16 cellular contexts compared by ENCODE assay signal in the genomic region with DNA sequence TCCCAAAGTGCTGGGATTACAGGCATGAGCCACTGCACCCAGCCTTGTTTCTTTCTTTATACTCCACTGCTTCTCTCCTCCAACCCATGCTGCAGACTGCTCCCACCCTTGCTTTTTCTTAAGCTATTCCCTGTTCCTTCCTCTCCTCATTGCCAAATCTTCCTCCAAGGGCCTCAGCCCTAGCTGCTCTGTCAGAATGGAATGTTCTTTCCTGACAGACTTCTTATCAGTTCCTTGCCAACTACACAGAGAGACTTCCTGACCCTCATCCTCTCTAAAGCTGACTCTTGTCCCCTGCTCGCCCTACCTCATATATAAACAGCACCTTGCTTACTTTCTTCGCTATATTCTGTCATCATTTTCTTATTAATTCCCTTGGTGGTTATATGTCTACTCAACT.
"Had no signal": no experiment of that assay in that cellular context is flagged by ENCODE, and none has a peak within 500 bp of the region (broad histone marks: within the 10 kb centered on the region; RNA-seq: fewer than 3 reads in every experiment).

No MANE protein-coding gene starts in this region.

- H3K9me3 Mint-ChIP-seq: activated naive CD8-positive, alpha-beta T cell treated with anti-CD3 and anti-CD28 coated beads, Interleukin-2, amount 10 ng/mL, durations not matched to agents 7 days and 5 days; activated T-helper 1 cell treated with anti-CD3 and anti-CD28 coated beads, Interleukin-12 subunit alpha, Interleukin-12 subunit beta, Interleukin-2, Interleukin-4 antibody, amounts not matched to agents 30 ng/mL and 10 ng/mL and 1 ng/mL, durations not matched to agents 14 hours and 24 hours and 36 hours; naive thymus-derived CD4-positive, alpha-beta T cell; stimulated activated naive CD8-positive, alpha-beta T cell treated with anti-CD3 and anti-CD28 coated beads, Interleukin-15, Interleukin-2, amounts not matched to agents 100 ng/mL and 50 ng/mL, for 24 hours had no signal

- H3K27me3 ChIP-seq: breast epithelium, esophagus muscularis mucosa, neutrophil, spleen had no signal

- H3K27ac Mint-ChIP-seq: activated naive CD8-positive, alpha-beta T cell treated with anti-CD3 and anti-CD28 coated beads, Interleukin-2, amount 10 ng/mL, durations not matched to agents 7 days and 5 days; activated T-helper 1 cell treated with anti-CD3 and anti-CD28 coated beads, Interleukin-12 subunit alpha, Interleukin-12 subunit beta, Interleukin-2, Interleukin-4 antibody, amounts not matched to agents 30 ng/mL and 10 ng/mL and 1 ng/mL, durations not matched to agents 14 hours and 24 hours and 36 hours; naive thymus-derived CD4-positive, alpha-beta T cell; stimulated activated naive CD8-positive, alpha-beta T cell treated with anti-CD3 and anti-CD28 coated beads, Interleukin-15, Interleukin-2, amounts not matched to agents 100 ng/mL and 50 ng/mL, for 24 hours had no signal

- ATAC-seq: mucosa of descending colon; naive thymus-derived CD4-positive, alpha-beta T cell; sciatic nerve had no signal

- H3K4me3 Mint-ChIP-seq: activated naive CD8-positive, alpha-beta T cell treated with anti-CD3 and anti-CD28 coated beads, Interleukin-2, amount 10 ng/mL, durations not matched to agents 7 days and 5 days; activated T-helper 1 cell treated with anti-CD3 and anti-CD28 coated beads, Interleukin-12 subunit alpha, Interleukin-12 subunit beta, Interleukin-2, Interleukin-4 antibody, amounts not matched to agents 30 ng/mL and 10 ng/mL and 1 ng/mL, durations not matched to agents 14 hours and 24 hours and 36 hours; naive thymus-derived CD4-positive, alpha-beta T cell; stimulated activated naive CD8-positive, alpha-beta T cell treated with anti-CD3 and anti-CD28 coated beads, Interleukin-15, Interleukin-2, amounts not matched to agents 100 ng/mL and 50 ng/mL, for 24 hours had no signal

- H3K27ac ChIP-seq: breast epithelium, esophagus muscularis mucosa, neutrophil, spleen had no signal

- H3K4me3 ChIP-seq: breast epithelium, esophagus muscularis mucosa, mucosa of descending colon, spleen had no signal

- H3K4me1 ChIP-seq: breast epithelium had no signal

- H3K4me1 Mint-ChIP-seq: activated naive CD8-positive, alpha-beta T cell treated with anti-CD3 and anti-CD28 coated beads, Interleukin-2, amount 10 ng/mL, durations not matched to agents 7 days and 5 days; naive thymus-derived CD4-positive, alpha-beta T cell had no signal

- H3K27me3 Mint-ChIP-seq: activated naive CD8-positive, alpha-beta T cell treated with anti-CD3 and anti-CD28 coated beads, Interleukin-2, amount 10 ng/mL, durations not matched to agents 7 days and 5 days; stimulated activated naive CD8-positive, alpha-beta T cell treated with anti-CD3 and anti-CD28 coated beads, Interleukin-15, Interleukin-2, amounts not matched to agents 100 ng/mL and 50 ng/mL, for 24 hours had no signal

- H3K36me3 ChIP-seq: breast epithelium, esophagus muscularis mucosa, neutrophil, spleen had no signal

- H3K9me3 ChIP-seq: breast epithelium, esophagus muscularis mucosa, mucosa of descending colon, neutrophil, spleen had no signal

- DNase-seq: activated CD4-positive, alpha-beta T cell treated with anti-CD3 and anti-CD28 coated beads, Interleukin-2, amount 50 U/mL, for 1 hour; activated CD4-positive, CD25-positive, alpha-beta regulatory T cell; activated naive CD4-positive, alpha-beta T cell; activated naive CD8-positive, alpha-beta T cell treated with anti-CD3 and anti-CD28 coated beads, Interleukin-2, amount 10 ng/mL, durations not matched to agents 7 days and 5 days; aorta; kidney glomerular epithelial cell; mammary epithelial cell; mucosa of descending colon; naive thymus-derived CD4-positive, alpha-beta T cell; spleen had no signal

- H3K36me3 Mint-ChIP-seq: activated naive CD8-positive, alpha-beta T cell treated with anti-CD3 and anti-CD28 coated beads, Interleukin-2, amount 10 ng/mL, durations not matched to agents 7 days and 5 days; naive thymus-derived CD4-positive, alpha-beta T cell had no signal
